In the genomic region with DNA sequence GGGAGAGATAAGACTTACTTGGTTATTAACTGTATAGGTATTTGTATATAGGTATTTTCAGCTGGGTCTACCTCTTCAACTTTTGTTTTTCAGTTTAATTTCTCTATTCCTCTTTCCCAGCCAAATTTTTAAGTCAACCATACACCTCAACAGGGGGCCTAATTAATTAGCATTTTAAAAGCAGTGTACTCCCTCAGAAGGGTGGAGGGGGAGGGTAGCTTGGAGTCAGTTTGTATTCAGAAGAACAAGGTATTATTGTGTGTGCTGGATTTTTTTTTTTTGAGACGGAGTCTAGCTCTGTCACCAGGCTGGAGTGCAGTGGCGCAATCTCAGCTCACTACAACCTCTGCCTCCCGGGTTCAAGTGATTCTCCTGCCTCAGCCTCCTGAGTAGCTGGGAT, we compare ENCODE assay signal across 4 cellular contexts. TPM values are rescaled to one million over a fixed set of nuclear protein-coding genes. Genes with fewer than 3 reads are reported as not detected.
"Had no signal": no experiment of that assay in that cellular context is flagged by ENCODE, and none has a peak within 500 bp of the region (broad histone marks: within the 10 kb centered on the region; RNA-seq: fewer than 3 reads in every experiment).

No MANE protein-coding gene starts in this region.

RNA-seq across cellular contexts. Expression of a gene that starts 8.0 kb away (rescaled TPM):
- total RNA-seq: HT1080, K562, PC-3 had no signal
- polyA plus RNA-seq: IgD-negative memory B cell, K562 had no signal
